Comparison of ENCODE assay signal across 8 cellular contexts in genomic region chr7:32942783-32943653, GRCh38. TPM values are rescaled to one million over a fixed set of nuclear protein-coding genes. Genes with fewer than 3 reads are reported as not detected.
DNase-seq lines count a peak whose midpoint lies in the region; ATAC-seq, FAIRE-seq and TF ChIP-seq lines count a peak whose summit lies in the region.

No MANE protein-coding gene starts in this region.

- DNase-seq in HFF-Myc (ENCODE audit: extremely low read depth, low read depth): no peak
- DNase-seq in MV-4-11 (lab: John Stamatoyannopoulos, UW): peak; percentile 66
- DNase-seq in T-cell: peak; percentile 21 to 73 (median 44)
- peak in 52 of 56 donors; percentile 19 to 83 (median 64) for DNase-seq in amygdala (lab: John Stamatoyannopoulos, UW)
- peak; percentile 92 for DNase-seq in left ventricle myocardium superior
- peak; percentile 67 for DNase-seq in prostate gland (ENCODE audit: low spot score)
- DNase-seq in urothelium cell line (ENCODE audit: low spot score): peak; percentile 94

- peaks cover 11 to 17% (median 16%) of the 10 kb centered on the region in 3 donors for H3K4me1 Mint-ChIP-seq in T-cell

- TF ChIP-seq CTCF in GM12872 (IDR thresholded peaks at IDR 0.05; ENCODE audit: insufficient read depth, low read depth, low read length) (peak; percentile 53; the same call in 1 of the 3 replicates), HFF-Myc (IDR thresholded peaks at IDR 0.05; ENCODE audit: low read depth, low read length, missing control alignments) (peak; percentile 46), prostate gland (IDR thresholded peaks at IDR 0.05) (peak; percentile 58 to 76 (median 64))

- H3K27ac ChIP-seq in prostate gland: peak overlapping the region; percentile 86 to 95

- POLR2A ChIA-PET in T-cell (lab: Charles Lee): interaction anchor here (0.6 to 1.0 kb wide), 2 partner anchors 51 to 53 kb away, joined by 4 to 5 read pairs; no protein-coding TSS in a partner anchor

- no peaks in the 10 kb centered on the region for H3K9me3 ChIP-seq in prostate gland

- H3K4me3 Mint-ChIP-seq in T-cell: peak overlapping the region; percentile 76 to 84 (median 79)

- peak overlapping the region; percentile 82 for H3K4me3 ChIP-seq in HFF-Myc (replicated peaks; ENCODE audit: low read depth, low read length)
- H3K4me3 ChIP-seq in prostate gland: peak overlapping the region; percentile 72 to 82

- WGBS in prostate gland: under 1% methylated on average over 52 of the region's 70 CpGs

- peak; percentile 47 for TF ChIP-seq POLR2A in prostate gland (IDR thresholded peaks at IDR 0.05)

- intact Hi-C loops in left ventricle myocardium superior (cut with micrococcal nuclease) (no loop called here), prostate gland (cut with DNase I) (loop anchor here (5.0 kb wide), 4 partner anchors 51 to 141 kb away; partner anchors contain the start of genes KBTBD2 and NT5C3A)

- H3K4me1 ChIP-seq in prostate gland (replicated peaks): no peaks in the 10 kb centered on the region

- H3K27me3 Mint-ChIP-seq in T-cell: peaks cover 2 to 4% of the 10 kb centered on the region in 2 donors

- no peak for FAIRE-seq in urothelium cell line (lab: Jason Lieb, UNC)

- no peaks in the 10 kb centered on the region for H3K27me3 ChIP-seq in prostate gland (replicated peaks; ENCODE audit: insufficient read depth)

- peaks cover 0 to 11% (median 4%) of the 10 kb centered on the region in 3 donors for H3K9me3 Mint-ChIP-seq in T-cell

- CTCF ChIA-PET in T-cell (lab: Charles Lee): interaction anchor here (0.5 to 4.6 kb wide), 12 partner anchors 37 to 192 kb away, joined by 3 to 74 read pairs (median 6); partner anchors contain the start of gene KBTBD2 (in 1 of the 2)

- H3K36me3 ChIP-seq in prostate gland: no peaks in the 10 kb centered on the region

- no peak overlapping the region for H3K27ac Mint-ChIP-seq in T-cell

- peak; percentile 91 to 93 (median 93) for ATAC-seq in T-cell (replicated peaks in 1 of 4)
- ATAC-seq in left ventricle myocardium superior: peak; percentile 97

- peaks cover 3% of the 10 kb centered on the region for H3K36me3 Mint-ChIP-seq in T-cell

RNA-seq across cellular contexts. Expression of gene FKBP9, which starts 14.2 kb away (rescaled TPM):
- total RNA-seq in T-cell (1 to 10 TPM in 3 of 5 donors, not detected in 2; 1.1 to 1.9 (median 1.6) TPM), left ventricle myocardium superior (143 TPM), prostate gland (100 to 1,000 TPM; 115 to 137 TPM)

RNA-seq across cellular contexts. Expression of gene KBTBD2, which starts 51.5 kb away (rescaled TPM):
- total RNA-seq in T-cell: 100 to 1,000 TPM in 1 of 5 donors, 10 to 100 TPM in 4; 46.5 to 108 (median 55.2) TPM
- 25.5 TPM for total RNA-seq in left ventricle myocardium superior
- total RNA-seq in prostate gland: 10 to 100 TPM; 13.3 to 38.7 TPM

Comparison
In these comparisons a context has a peak if more than half of its experiments do, and no peak if none do; other contexts are left out.
1. RNA of gene FKBP9, which starts 14.2 kb away (total RNA-seq): 143 TPM in left ventricle myocardium superior (single experiment) and 115 to 137 TPM in prostate gland; 1.1 to 1.9 TPM in T-cell; every median in the first group is over 10 times any median in the second.
2. Peak in every context shown above with its lines, with median percentiles within 50 percentile points of each other: CTCF ChIP-seq.